In genomic region chr14:72075649-72076334, GRCh38 we compare ENCODE assay signal across 11 cellular contexts.
"Had no signal": no experiment of that assay in that cellular context is flagged by ENCODE, and none has a peak within 500 bp of the region (broad histone marks: within the 10 kb centered on the region; RNA-seq: fewer than 3 reads in every experiment).

No MANE protein-coding gene starts in this region.

- H3K27ac ChIP-seq: parathyroid adenoma had no signal

- H3K4me1 Mint-ChIP-seq: activated naive CD4-positive, alpha-beta T cell treated with anti-CD3 and anti-CD28 coated beads, Interleukin-2, amount 10 ng/mL, durations not matched to agents 7 days and 5 days; activated T-helper 17 cell treated with anti-CD3 and anti-CD28 coated beads, Interleukin-2, amount 50 U/mL, for 72 hours; immature natural killer cell; stimulated activated memory B cell treated with anti-CD40 and anti-IgM and Interleukin-4, amounts not matched to agents 10 μg/mL and 1 μg/mL and 100 μg/mL, for 72 hours had no signal

- H3K9me3 Mint-ChIP-seq: activated naive CD4-positive, alpha-beta T cell treated with anti-CD3 and anti-CD28 coated beads, Interleukin-2, amount 10 ng/mL, durations not matched to agents 7 days and 5 days; activated T-helper 17 cell treated with anti-CD3 and anti-CD28 coated beads, Interleukin-2, amount 50 U/mL, for 72 hours; stimulated activated memory B cell treated with anti-CD40 and anti-IgM and Interleukin-4, amounts not matched to agents 10 μg/mL and 1 μg/mL and 100 μg/mL, for 72 hours had no signal

- H3K27ac Mint-ChIP-seq: activated naive CD4-positive, alpha-beta T cell treated with anti-CD3 and anti-CD28 coated beads, Interleukin-2, amount 10 ng/mL, durations not matched to agents 7 days and 5 days; activated T-helper 17 cell treated with anti-CD3 and anti-CD28 coated beads, Interleukin-2, amount 50 U/mL, for 72 hours; immature natural killer cell; stimulated activated memory B cell treated with anti-CD40 and anti-IgM and Interleukin-4, amounts not matched to agents 10 μg/mL and 1 μg/mL and 100 μg/mL, for 72 hours had no signal

- H3K4me1 ChIP-seq: parathyroid adenoma had no signal

- DNase-seq: activated CD4-positive, alpha-beta T cell treated with anti-CD3 and anti-CD28 coated beads, Interleukin-2, amount 50 U/mL, for 48 hours; activated naive CD4-positive, alpha-beta T cell treated with anti-CD3 and anti-CD28 coated beads, Interleukin-2, amount 10 ng/mL, durations not matched to agents 7 days and 5 days; immature natural killer cell; left cardiac atrium; stimulated activated CD4-positive, alpha-beta T cell treated with anti-CD3 and anti-CD28 coated beads, Interleukin-2, amount 100 ng/mL, for 48 hours; T-helper 2 cell had no signal

- H3K36me3 Mint-ChIP-seq: activated naive CD4-positive, alpha-beta T cell treated with anti-CD3 and anti-CD28 coated beads, Interleukin-2, amount 10 ng/mL, durations not matched to agents 7 days and 5 days; immature natural killer cell; stimulated activated memory B cell treated with anti-CD40 and anti-IgM and Interleukin-4, amounts not matched to agents 10 μg/mL and 1 μg/mL and 100 μg/mL, for 72 hours had no signal

- ATAC-seq: activated T-helper 17 cell treated with anti-CD3 and anti-CD28 coated beads, Interleukin-2, amount 50 U/mL, for 72 hours; esophagus mucosa; left cardiac atrium; stimulated activated memory B cell treated with anti-CD40 and anti-IgM and Interleukin-4, amounts not matched to agents 10 μg/mL and 1 μg/mL and 100 μg/mL, for 72 hours had no signal

- H3K4me3 ChIP-seq: lung had no signal

- H3K4me3 Mint-ChIP-seq: activated naive CD4-positive, alpha-beta T cell treated with anti-CD3 and anti-CD28 coated beads, Interleukin-2, amount 10 ng/mL, durations not matched to agents 7 days and 5 days; activated T-helper 17 cell treated with anti-CD3 and anti-CD28 coated beads, Interleukin-2, amount 50 U/mL, for 72 hours; immature natural killer cell; stimulated activated memory B cell treated with anti-CD40 and anti-IgM and Interleukin-4, amounts not matched to agents 10 μg/mL and 1 μg/mL and 100 μg/mL, for 72 hours had no signal
